Comparison of ENCODE assay signal across 8 cellular contexts in genomic region chr20:50381771-50382593, GRCh38.
DNase-seq lines count a peak whose midpoint lies in the region; ATAC-seq, FAIRE-seq and TF ChIP-seq lines count a peak whose summit lies in the region.

No MANE protein-coding gene starts in this region.

- no peak for DNase-seq in GM12892 (ENCODE audit: insufficient read length)
- peak; percentile 6 for DNase-seq in OCI-M1 (lab: John Stamatoyannopoulos, UW)
- DNase-seq in dermis blood vessel endothelial cell: peak; percentile 30
- DNase-seq in stimulated activated CD8-positive, alpha-beta memory T cell treated with anti-CD3 and anti-CD28 coated beads, Interleukin-4, amount 100 ng/mL, for 48 hours: peak; percentile 43
- DNase-seq in NCI-H1048 (lab: John Stamatoyannopoulos, UW): no peak
- no peak for DNase-seq in H54 (ENCODE audit: insufficient read length, low spot score)

- FAIRE-seq in GM12892 (lab: Jason Lieb, UNC) (peak; percentile 24), H54 (lab: Jason Lieb, UNC) (no peak)

- ATAC-seq in HG03045 (IDR thresholded peaks at IDR 0.05; ENCODE audit: unreplicated experiment): no peak
- no peak for ATAC-seq in GM19452 (IDR thresholded peaks at IDR 0.05; ENCODE audit: unreplicated experiment)

- TF ChIP-seq POLR2A in GM12892 (IDR thresholded peaks at IDR 0.05; ENCODE audit: low read depth, low read length) (no peak), H54 (IDR thresholded peaks at IDR 0.05; ENCODE audit: low read depth, low read length) (no peak)

Comparison
In these comparisons a context has a peak if more than half of its experiments do, and no peak if none do; other contexts are left out.
1. DNase-seq: peak in OCI-M1 (single experiment), dermis blood vessel endothelial cell (single experiment) and stimulated activated CD8-positive, alpha-beta memory T cell treated with anti-CD3 and anti-CD28 coated beads, Interleukin-4, amount 100 ng/mL, for 48 hours (single experiment); none in GM12892 (single experiment), NCI-H1048 (single experiment) and H54 (single experiment).